In genomic region chr16:87061521-87061920, GRCh38 we compare ENCODE assay signal across 17 cellular contexts.
"Had no signal": no experiment of that assay in that cellular context is flagged by ENCODE, and none has a peak within 500 bp of the region (broad histone marks: within the 10 kb centered on the region; RNA-seq: fewer than 3 reads in every experiment).

No MANE protein-coding gene starts in this region.

- ATAC-seq: effector memory CD8-positive, alpha-beta T cell; stimulated activated effector memory CD8-positive, alpha-beta T cell treated with anti-CD3 and anti-CD28 coated beads, Interleukin-12 subunit alpha, Interleukin-12 subunit beta, amount 100 ng/mL, for 72 hours; stimulated activated naive CD8-positive, alpha-beta T cell treated with anti-CD3 and anti-CD28 coated beads, Interleukin-15, Interleukin-2, amounts not matched to agents 100 U/mL and 50 U/mL, for 24 hours; upper lobe of right lung had no signal

- DNase-seq: effector memory CD8-positive, alpha-beta T cell; erythroblast; foreskin melanocyte; head of caudate nucleus; mesendoderm; naive B cell; nephron progenitor cell; stimulated activated CD4-positive, alpha-beta T cell treated with anti-CD3 and anti-CD28 coated beads, Interleukin-4, amount 100 ng/mL, for 1 hour; stimulated activated CD8-positive, alpha-beta memory T cell treated with anti-CD3 and anti-CD28 coated beads, Interleukin-4, amount 100 ng/mL, for 48 hours; stimulated activated naive CD8-positive, alpha-beta T cell treated with anti-CD3 and anti-CD28 coated beads, Interleukin-15, Interleukin-2, amounts not matched to agents 100 U/mL and 50 U/mL, for 24 hours; upper lobe of right lung had no signal

- H3K36me3 ChIP-seq: right atrium auricular region, suprapubic skin, tibial nerve, upper lobe of right lung, vagina had no signal

- H2AFZ ChIP-seq: hepatocyte had no signal

- H3K9me3 ChIP-seq: right atrium auricular region, suprapubic skin, tibial nerve, upper lobe of right lung, vagina had no signal

- H3K27ac ChIP-seq: hepatocyte, right atrium auricular region, suprapubic skin, upper lobe of right lung, vagina had no signal

- H3K4me3 ChIP-seq: hepatocyte, right atrium auricular region, suprapubic skin, tibial nerve, upper lobe of right lung, vagina had no signal

- H3K27me3 ChIP-seq: right atrium auricular region, vagina had no signal

- H3K79me2 ChIP-seq: hepatocyte had no signal

- H3K4me1 ChIP-seq: upper lobe of right lung, vagina had no signal
